In genomic region chr7:71935674-71936073, GRCh38 we compare ENCODE assay signal across 31 cellular contexts.
"Had no signal": no experiment of that assay in that cellular context is flagged by ENCODE, and none has a peak within 500 bp of the region (broad histone marks: within the 10 kb centered on the region; RNA-seq: fewer than 3 reads in every experiment).

No MANE protein-coding gene starts in this region.

- H3K27ac ChIP-seq: adrenal gland, body of pancreas, brain microvascular endothelial cell, breast epithelium, VCaP had no signal

- H3K9me3 ChIP-seq: adrenal gland, body of pancreas had no signal

- H3K4me3 ChIP-seq: adrenal gland, body of pancreas, breast epithelium had no signal

- ATAC-seq: activated CD8-positive, alpha-beta T cell treated with anti-CD3 and anti-CD28 coated beads for 36 hours; activated naive CD4-positive, alpha-beta T cell treated with anti-CD3 and anti-CD28 coated beads, Interleukin-2, amount 50 U/mL, for 72 hours; activated T-cell treated with anti-CD3 and anti-CD28 coated beads, Interleukin-2, amount 50 U/mL, for 4 hours; activated T-cell treated with anti-CD3 and anti-CD28 coated beads, Interleukin-2, amount 50 U/mL, for 72 hours; activated T-helper 17 cell treated with anti-CD3 and anti-CD28 coated beads, Interleukin-2, amount 50 U/mL, for 72 hours; body of pancreas had no signal

- H3K4me1 ChIP-seq: adrenal gland, body of pancreas, breast epithelium had no signal

- DNase-seq: activated B cell treated with CpG ODN at 0.5 μM for 24 hours; activated CD4-positive, alpha-beta memory T cell treated with anti-CD3 and anti-CD28 coated beads for 36 hours; activated CD4-positive, alpha-beta T cell treated with anti-CD3 and anti-CD28 coated beads for 4 hours; activated CD4-positive, alpha-beta T cell treated with anti-CD3 and anti-CD28 coated beads, Interleukin-2, amount 10 ng/mL, durations not matched to agents 24 days and 14 days; activated CD4-positive, alpha-beta T cell treated with anti-CD3 and anti-CD28 coated beads, Interleukin-2, amount 50 U/mL, for 1 hour; activated CD4-positive, alpha-beta T cell treated with anti-CD3 and anti-CD28 coated beads, Interleukin-2, amount 50 U/mL, for 4 hours; activated CD4-positive, CD25-positive, alpha-beta regulatory T cell treated with anti-CD3 and anti-CD28 coated beads, Interleukin-2, amount 50 U/mL, for 72 hours; activated CD8-positive, alpha-beta memory T cell treated with anti-CD3 and anti-CD28 coated beads, Interleukin-2, amount 50 U/mL, for 4 hours; activated CD8-positive, alpha-beta T cell treated with anti-CD3 and anti-CD28 coated beads for 36 hours; activated effector memory CD4-positive, alpha-beta T cell treated with anti-CD3 and anti-CD28 coated beads, Interleukin-2, amount 50 U/mL, for 16 hours; activated gamma-delta T cell treated with Interleukin-2 at 50 U/mL for 16 hours; activated naive CD4-positive, alpha-beta T cell; activated naive CD4-positive, alpha-beta T cell treated with anti-CD3 and anti-CD28 coated beads for 36 hours; activated naive CD4-positive, alpha-beta T cell treated with anti-CD3 and anti-CD28 coated beads, Interleukin-2, amount 50 U/mL, for 16 hours; activated naive CD8-positive, alpha-beta T cell treated with anti-CD3 and anti-CD28 coated beads for 36 hours; activated T-cell treated with anti-CD3 and anti-CD28 coated beads for 4 hours; activated T-cell treated with anti-CD3 and anti-CD28 coated beads, Interleukin-2, amount 50 U/mL, for 1 hour; activated T-cell treated with anti-CD3 and anti-CD28 coated beads, Interleukin-2, amount 50 U/mL, for 4 hours; activated T-cell treated with anti-CD3 and anti-CD28 coated beads, Interleukin-2, amount 50 U/mL, for 72 hours; adrenal gland; amniotic stem cell; aorta; body of pancreas; brain microvascular endothelial cell; central memory CD4-positive, alpha-beta T cell; T-helper 2 cell; T-helper 9 cell had no signal

- H3K27me3 ChIP-seq: adrenal gland, body of pancreas, brain microvascular endothelial cell, breast epithelium had no signal

- H3K36me3 ChIP-seq: adrenal gland, brain microvascular endothelial cell, breast epithelium had no signal
